19 cellular contexts compared by ENCODE assay signal in the genomic region with DNA sequence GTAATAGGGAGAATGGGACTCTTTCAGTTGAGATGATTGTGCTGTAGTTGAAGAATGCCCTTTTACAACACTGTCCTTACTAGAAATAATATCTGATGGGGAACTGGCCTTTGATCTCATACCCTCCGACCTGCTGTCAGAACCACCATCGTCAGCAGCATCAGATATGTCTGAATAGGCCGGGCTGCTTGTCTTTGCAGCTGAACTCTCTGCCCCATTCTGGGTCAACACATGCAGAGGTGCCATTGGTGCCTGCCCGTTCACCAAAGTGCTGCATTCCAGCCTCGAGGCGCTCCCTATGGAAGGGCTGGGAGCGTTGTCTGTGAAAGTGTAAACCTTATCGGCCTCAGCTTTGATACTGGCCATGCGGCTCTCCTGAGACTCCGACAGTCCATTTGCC.
"Had no signal": no experiment of that assay in that cellular context is flagged by ENCODE, and none has a peak within 500 bp of the region (broad histone marks: within the 10 kb centered on the region; RNA-seq: fewer than 3 reads in every experiment).

No MANE protein-coding gene starts in this region.

- H3K27ac ChIP-seq: foreskin keratinocyte, ovary, tibial nerve, vagina, WERI-Rb-1 had no signal

- ATAC-seq: activated CD4-positive, alpha-beta T cell treated with anti-CD3 and anti-CD28 coated beads for 36 hours; foreskin keratinocyte had no signal

- DNase-seq: activated CD4-positive, alpha-beta T cell treated with anti-CD3 and anti-CD28 coated beads for 36 hours; activated CD4-positive, alpha-beta T cell treated with anti-CD3 and anti-CD28 coated beads, Interleukin-2, amount 50 U/mL, for 48 hours; activated naive CD4-positive, alpha-beta T cell treated with Interleukin-2 at 50 U/mL for 16 hours; activated naive CD8-positive, alpha-beta T cell treated with anti-CD3 and anti-CD28 coated beads, Interleukin-2, amount 10 ng/mL, durations not matched to agents 7 days and 5 days; activated T-cell treated with anti-CD3 and anti-CD28 coated beads, Interleukin-2, amount 50 U/mL, for 1 hour; amygdala; caudate nucleus; dorsolateral prefrontal cortex; foreskin keratinocyte; ovary; stimulated activated naive CD4-positive, alpha-beta T cell treated with Interleukin-2 at 50 U/mL for 16 hours; SW 1271; T-helper 2 cell; WERI-Rb-1 had no signal

- H3K27ac Mint-ChIP-seq: activated CD4-positive, alpha-beta T cell treated with anti-CD3 and anti-CD28 coated beads for 36 hours; activated naive CD8-positive, alpha-beta T cell treated with anti-CD3 and anti-CD28 coated beads, Interleukin-2, amount 10 ng/mL, durations not matched to agents 7 days and 5 days; activated T-helper 2 cell treated with anti-CD3 and anti-CD28 coated beads, Interferon-gamma antibody, Interleukin-2, Interleukin-4, amounts not matched to agents 10 μg/mL and 5 μg/mL and 100 μg/mL, durations not matched to agents 14 hours and 24 hours and 36 hours had no signal

- H3K4me3 ChIP-seq: dorsolateral prefrontal cortex, lung, ovary, tibial nerve, vagina had no signal

- H3K27me3 ChIP-seq: dorsolateral prefrontal cortex, foreskin keratinocyte, ovary, tibial nerve, vagina had no signal

- H3K9me3 ChIP-seq: ovary, tibial nerve, vagina had no signal

- FAIRE-seq: keratinocyte had no signal

- H3K9me3 Mint-ChIP-seq: activated T-helper 2 cell treated with anti-CD3 and anti-CD28 coated beads, Interferon-gamma antibody, Interleukin-2, Interleukin-4, amounts not matched to agents 10 μg/mL and 5 μg/mL and 100 μg/mL, durations not matched to agents 14 hours and 24 hours and 36 hours had no signal

- H3K4me3 Mint-ChIP-seq: activated CD4-positive, alpha-beta T cell treated with anti-CD3 and anti-CD28 coated beads for 36 hours; activated naive CD8-positive, alpha-beta T cell treated with anti-CD3 and anti-CD28 coated beads, Interleukin-2, amount 10 ng/mL, durations not matched to agents 7 days and 5 days had no signal

- H3K36me3 ChIP-seq: ovary, vagina had no signal
